In the genomic region with DNA sequence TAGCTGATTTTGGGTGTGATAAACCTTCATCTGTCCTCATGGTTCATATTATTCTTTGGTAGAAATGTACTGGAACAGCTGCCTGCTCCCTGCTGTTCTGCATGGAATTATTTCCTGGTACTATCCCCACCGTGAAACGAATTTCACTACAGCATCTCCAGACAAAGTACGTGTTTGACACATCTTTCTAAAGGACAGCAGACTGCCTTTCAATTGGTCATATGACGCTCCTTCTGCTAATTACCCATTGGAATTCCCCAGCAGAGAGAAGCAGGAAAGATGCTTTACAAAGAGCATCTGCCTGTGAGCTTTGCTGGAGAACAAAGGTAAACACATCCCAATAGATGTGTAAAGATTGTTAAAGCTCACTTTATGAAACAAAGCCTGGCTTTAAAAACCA, we compare ENCODE assay signal across 1 cellular context.
TF ChIP-seq lines count a peak whose summit lies in the region.

No MANE protein-coding gene starts in this region.

TF ChIP-seq in GM12878, 131 proteins besides CTCF, POLR2A, EP300 and RAD21 (continued from another document):
- TF ChIP-seq, protein P1, sequence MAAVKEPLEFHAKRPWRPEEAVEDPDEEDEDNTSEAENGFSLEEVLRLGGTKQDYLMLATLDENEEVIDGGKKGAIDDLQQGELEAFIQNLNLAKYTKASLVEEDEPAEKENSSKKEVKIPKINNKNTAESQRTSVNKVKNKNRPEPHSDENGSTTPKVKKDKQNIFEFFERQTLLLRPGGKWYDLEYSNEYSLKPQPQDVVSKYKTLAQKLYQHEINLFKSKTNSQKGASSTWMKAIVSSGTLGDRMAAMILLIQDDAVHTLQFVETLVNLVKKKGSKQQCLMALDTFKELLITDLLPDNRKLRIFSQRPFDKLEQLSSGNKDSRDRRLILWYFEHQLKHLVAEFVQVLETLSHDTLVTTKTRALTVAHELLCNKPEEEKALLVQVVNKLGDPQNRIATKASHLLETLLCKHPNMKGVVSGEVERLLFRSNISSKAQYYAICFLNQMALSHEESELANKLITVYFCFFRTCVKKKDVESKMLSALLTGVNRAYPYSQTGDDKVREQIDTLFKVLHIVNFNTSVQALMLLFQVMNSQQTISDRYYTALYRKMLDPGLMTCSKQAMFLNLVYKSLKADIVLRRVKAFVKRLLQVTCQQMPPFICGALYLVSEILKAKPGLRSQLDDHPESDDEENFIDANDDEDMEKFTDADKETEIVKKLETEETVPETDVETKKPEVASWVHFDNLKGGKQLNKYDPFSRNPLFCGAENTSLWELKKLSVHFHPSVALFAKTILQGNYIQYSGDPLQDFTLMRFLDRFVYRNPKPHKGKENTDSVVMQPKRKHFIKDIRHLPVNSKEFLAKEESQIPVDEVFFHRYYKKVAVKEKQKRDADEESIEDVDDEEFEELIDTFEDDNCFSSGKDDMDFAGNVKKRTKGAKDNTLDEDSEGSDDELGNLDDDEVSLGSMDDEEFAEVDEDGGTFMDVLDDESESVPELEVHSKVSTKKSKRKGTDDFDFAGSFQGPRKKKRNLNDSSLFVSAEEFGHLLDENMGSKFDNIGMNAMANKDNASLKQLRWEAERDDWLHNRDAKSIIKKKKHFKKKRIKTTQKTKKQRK (IDR thresholded peaks at IDR 0.05; ENCODE audit: low read depth, low read length), result no peak
- no peak for TF ChIP-seq BRCA1 (IDR thresholded peaks at IDR 0.05; ENCODE audit: low read depth, low read length)
- no peak for TF ChIP-seq RAD51 (IDR thresholded peaks at IDR 0.05)
- no peak for TF ChIP-seq CBFB (IDR thresholded peaks at IDR 0.05; ENCODE audit: low read depth)
- no peak for TF ChIP-seq GATAD2B (conservative IDR thresholded peaks at IDR 0.05; ENCODE audit: low read depth)
TF ChIP-seq in GM12878: peak in this region for 0.
